Comparison of ENCODE assay signal across 10 cellular contexts in genomic region chr13:44903596-44903995, GRCh38.
DNase-seq lines count a peak whose midpoint lies in the region; ATAC-seq and TF ChIP-seq lines count a peak whose summit lies in the region.
"Had no signal": no experiment of that assay in that cellular context is flagged by ENCODE, and none has a peak within 500 bp of the region (broad histone marks: within the 10 kb centered on the region; RNA-seq: fewer than 3 reads in every experiment).

No MANE protein-coding gene starts in this region.

- no peak overlapping the region for H2BK120ac ChIP-seq in H9 (ENCODE audit: low read depth, low read length, poor library complexity, severe bottlenecking)

- TF ChIP-seq CTCF in H9 (conservative IDR thresholded peaks at IDR 0.05) (no peak), right lobe of liver (IDR thresholded peaks at IDR 0.05) (no peak)

- no peak overlapping the region for H2AK5ac ChIP-seq in H9 (ENCODE audit: insufficient read length, low read length)

- H3K27me3 ChIP-seq in H9 (ENCODE audit: insufficient read depth, low read length), result no peaks in the 10 kb centered on the region
- H3K27me3 ChIP-seq in right lobe of liver, result no peaks in the 10 kb centered on the region

- intact Hi-C loops in right lobe of liver (cut with DNase I), result no loop called here

- no peaks in the 10 kb centered on the region for H4K20me1 ChIP-seq in H9 (ENCODE audit: control insufficient read depth, insufficient read depth, insufficient read length)

- TF ChIP-seq POLR2A in right lobe of liver (IDR thresholded peaks at IDR 0.05), result no peak

- no peak overlapping the region for H3K27ac Mint-ChIP-seq in H9
- H3K27ac Mint-ChIP-seq: stimulated activated effector memory CD8-positive, alpha-beta T cell treated with anti-CD3 and anti-CD28 coated beads, Interleukin-12 subunit alpha, Interleukin-12 subunit beta, amount 100 ng/mL, for 72 hours had no signal

- H3K79me1 ChIP-seq in H9 (ENCODE audit: insufficient read depth, low read depth, low read length, poor library complexity, severe bottlenecking), result no peaks in the 10 kb centered on the region

- ATAC-seq in right lobe of liver (peak; percentile 17 to 62 (median 32)), HG03139 (IDR thresholded peaks at IDR 0.05; ENCODE audit: unreplicated experiment) (no peak)
- ATAC-seq: stimulated activated effector memory CD8-positive, alpha-beta T cell treated with anti-CD3 and anti-CD28 coated beads, Interleukin-12 subunit alpha, Interleukin-12 subunit beta, amount 100 ng/mL, for 72 hours had no signal

- no peak overlapping the region for H4K5ac ChIP-seq in H9 (ENCODE audit: insufficient read length, low read depth, low read length)

- no peak overlapping the region for H3K4me2 ChIP-seq in H9 (ENCODE audit: insufficient read depth, insufficient read length, low read length)

- no peak overlapping the region for H3K4me3 ChIP-seq in right lobe of liver
- H3K4me3 ChIP-seq in skin epidermis, result no peak overlapping the region

- no peak overlapping the region for H3K18ac ChIP-seq in H9 (ENCODE audit: insufficient read length, low read depth, low read length)

- peaks cover 35 to 41% of the 10 kb centered on the region in 2 experiments for H3K4me1 Mint-ChIP-seq in H9
- H3K4me1 Mint-ChIP-seq: stimulated activated effector memory CD8-positive, alpha-beta T cell treated with anti-CD3 and anti-CD28 coated beads, Interleukin-12 subunit alpha, Interleukin-12 subunit beta, amount 100 ng/mL, for 72 hours had no signal

- 0 out of 2 replicates have a peak overlapping the region, but pooled peaks have one; percentile 58 for H3K14ac ChIP-seq in H9 (ENCODE audit: insufficient read depth, low read length)

- no peak overlapping the region for H3K9ac ChIP-seq in H9 (ENCODE audit: extremely low read depth, insufficient read length, low read length)

- H3T11ph ChIP-seq in H9 (ENCODE audit: low read length), result no peak overlapping the region

- no peak overlapping the region for H3K4me3 Mint-ChIP-seq in H9
- H3K4me3 Mint-ChIP-seq: stimulated activated effector memory CD8-positive, alpha-beta T cell treated with anti-CD3 and anti-CD28 coated beads, Interleukin-12 subunit alpha, Interleukin-12 subunit beta, amount 100 ng/mL, for 72 hours had no signal

- H3K9me3 ChIP-seq in H9 (ENCODE audit: control insufficient read depth, low read depth, low read length) (no peaks in the 10 kb centered on the region), right lobe of liver (no peaks in the 10 kb centered on the region)

- no peak overlapping the region for H3K27ac ChIP-seq in H9 (ENCODE audit: insufficient read length, low read depth, low read length)
- H3K27ac ChIP-seq in right lobe of liver, result peak overlapping the region in 1 of 3 donors; percentile 33
- H3K27ac ChIP-seq in skin epidermis, result peak overlapping the region in 18 of 21 experiments; percentile 4 to 87 (median 54)

- H4K8ac ChIP-seq in H9 (replicated peaks; ENCODE audit: insufficient read length, low read depth, low read length), result no peak overlapping the region

- H3K4me1 ChIP-seq in H9 (ENCODE audit: insufficient read depth, low read length) (no peaks in the 10 kb centered on the region; the same call in 1 of the 2 replicates), right lobe of liver (no peaks in the 10 kb centered on the region)

- peaks cover 0 to under 1% of the 10 kb centered on the region in 2 experiments; a peak in 2 of 5 replicates for H3K9me3 Mint-ChIP-seq in H9

- no peak overlapping the region for H2AFZ ChIP-seq in H9 (ENCODE audit: low read length)

- no peak overlapping the region for H3K23ac ChIP-seq in H9 (ENCODE audit: insufficient read length, low read depth, low read length)

- H3K36me3 Mint-ChIP-seq in H9 (ENCODE audit: insufficient read depth in 1 of 3, low read depth in 3 of 3), result no peaks in the 10 kb centered on the region
- H3K36me3 Mint-ChIP-seq: stimulated activated effector memory CD8-positive, alpha-beta T cell treated with anti-CD3 and anti-CD28 coated beads, Interleukin-12 subunit alpha, Interleukin-12 subunit beta, amount 100 ng/mL, for 72 hours had no signal

- H3K4ac ChIP-seq in H9 (ENCODE audit: low read depth, low read length), result no peak overlapping the region

- H4K91ac ChIP-seq in H9 (ENCODE audit: insufficient read length, low read depth, low read length), result no peak overlapping the region

- no peaks in the 10 kb centered on the region for H3K36me3 ChIP-seq in right lobe of liver

- H2BK20ac ChIP-seq in H9 (ENCODE audit: low read depth, low read length, poor library complexity, severe bottlenecking), result no peak overlapping the region

- no peak overlapping the region for H2BK5ac ChIP-seq in H9 (ENCODE audit: insufficient read length, low read length)

- H2BK15ac ChIP-seq in H9 (ENCODE audit: low read depth, low read length), result no peak overlapping the region

- no peak overlapping the region for H2BK12ac ChIP-seq in H9 (ENCODE audit: insufficient read length, low read depth, low read length)

- H3K23me2 ChIP-seq in H9 (ENCODE audit: insufficient read length, low read depth, low read length, poor library complexity, severe bottlenecking), result no peaks in the 10 kb centered on the region

- WGBS in H9 (ENCODE audit: extremely low coverage, insufficient read length, low lambda C conversion rate), result no CpG with 5 or more reads among the region's 4 CpGs
- 70% methylated on average over 2 of the region's 4 CpGs for WGBS in right lobe of liver (ENCODE audit: insufficient coverage, low coverage, low lambda C conversion rate, missing lambda C conversion rate)

- no peaks in the 10 kb centered on the region for H3K27me3 Mint-ChIP-seq in H9 (ENCODE audit: low read depth)

- no peak overlapping the region for H3K56ac ChIP-seq in H9 (ENCODE audit: insufficient read length, low read depth, low read length)

- DNase-seq in H9, result no peak
- DNase-seq in dedifferentiated amniotic fluid mesenchymal stem cell (ENCODE audit: extremely low spot score), result peak; percentile 72
- no peak for DNase-seq in right lobe of liver
- DNase-seq in T-helper 1 cell, result no peak
- DNase-seq in activated CD8-positive, alpha-beta memory T cell treated with anti-CD3 and anti-CD28 coated beads, Interleukin-2, amount 50 U/mL, for 4 hours, result no peak
- DNase-seq in HUDEP-2 (lab: John Stamatoyannopoulos, UW; ENCODE audit: unreplicated experiment in 76 of 76), result no peak
- DNase-seq: activated naive CD4-positive, alpha-beta T cell had no signal

- no peaks in the 10 kb centered on the region for H3K79me2 ChIP-seq in H9 (ENCODE audit: insufficient read depth, low read length)
